In the genomic region with DNA sequence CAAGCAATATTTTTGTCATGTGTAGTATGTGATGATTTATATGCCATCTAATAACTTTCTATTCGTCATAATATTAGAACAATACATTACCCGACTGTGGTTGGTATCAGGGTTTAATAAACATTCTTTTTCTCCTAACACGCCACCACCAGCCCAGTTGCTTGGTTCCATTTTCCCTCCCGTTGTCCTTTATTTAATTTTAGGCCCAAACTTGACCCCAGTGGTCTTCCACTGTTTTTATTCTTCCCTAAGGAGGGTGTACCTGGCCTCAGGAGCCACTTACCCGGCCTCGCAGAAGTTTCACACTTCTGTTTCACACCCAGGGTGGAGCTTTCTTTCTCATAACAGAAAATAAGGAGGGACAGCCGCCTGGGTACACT, we compare ENCODE assay signal across 11 cellular contexts. TPM values are rescaled to one million over a fixed set of nuclear protein-coding genes. Genes with fewer than 3 reads are reported as not detected.
A peak's percentile ranks its signal among the peaks of the same experiment; 100 is the strongest.
DNase-seq lines count a peak whose midpoint lies in the region; ATAC-seq and TF ChIP-seq lines count a peak whose summit lies in the region.
"Had no signal": no experiment of that assay in that cellular context is flagged by ENCODE, and none has a peak within 500 bp of the region (broad histone marks: within the 10 kb centered on the region; RNA-seq: fewer than 3 reads in every experiment).

No MANE protein-coding gene starts in this region.

- no peaks in the 10 kb centered on the region for H3K27me3 Mint-ChIP-seq in effector memory CD8-positive, alpha-beta T cell

- H3K4me3 ChIP-seq in A673 (ENCODE audit: low read depth, low read length, poor library complexity, severe bottlenecking) (peak overlapping the region; percentile 14), Karpas-422 (ENCODE audit: low read length) (no peak overlapping the region), muscle layer of colon (ENCODE audit: low read depth in 1 of 2, low read length in 2 of 2) (no peak overlapping the region)

- CTCF ChIA-PET in A673 (lab: Charles Lee): no interaction called here

- no peak overlapping the region for H3K9ac ChIP-seq in Karpas-422 (ENCODE audit: low read length)
- peak overlapping the region; percentile 46 for H3K9ac ChIP-seq in muscle layer of colon (ENCODE audit: low read length)

- no peaks in the 10 kb centered on the region for H3K79me2 ChIP-seq in Karpas-422 (ENCODE audit: low read length)

- H3K27me3 ChIP-seq in A673 (replicated peaks; ENCODE audit: insufficient read depth, low read depth, low read length, poor library complexity) (no peaks in the 10 kb centered on the region), Karpas-422 (ENCODE audit: low read length) (no peaks in the 10 kb centered on the region), muscle layer of colon (ENCODE audit: control insufficient read depth in 1 of 2, insufficient read depth in 2 of 2, low read length in 2 of 2) (no peaks in the 10 kb centered on the region)

- H3K9me2 ChIP-seq in Karpas-422 (replicated peaks; ENCODE audit: insufficient read depth, low read length): no peaks in the 10 kb centered on the region

- TF ChIP-seq CTCF in A673 (conservative IDR thresholded peaks at IDR 0.05; ENCODE audit: low read depth, low read length): no peak

- H3K4me1 ChIP-seq in A673 (ENCODE audit: insufficient read depth, low read length, poor library complexity, severe bottlenecking) (peaks cover 33% of the 10 kb centered on the region), Karpas-422 (ENCODE audit: low read length) (no peaks in the 10 kb centered on the region), muscle layer of colon (ENCODE audit: insufficient read depth, low read length) (peaks cover 61% of the 10 kb centered on the region)

- no peak for ATAC-seq in effector memory CD8-positive, alpha-beta T cell (replicated peaks)
- no peak for ATAC-seq in HG03354 (IDR thresholded peaks at IDR 0.05; ENCODE audit: poor library complexity, severe bottlenecking, unreplicated experiment)

- peaks cover 4% of the 10 kb centered on the region for H3K36me3 Mint-ChIP-seq in effector memory CD8-positive, alpha-beta T cell (ENCODE audit: insufficient read depth)
- H3K36me3 Mint-ChIP-seq: CD14-positive monocyte had no signal

- H2AFZ ChIP-seq in Karpas-422 (ENCODE audit: low read length): 0 out of 2 replicates have a peak overlapping the region, but pooled peaks have one; percentile 18

- no peaks in the 10 kb centered on the region for H3K9me3 Mint-ChIP-seq in effector memory CD8-positive, alpha-beta T cell

- peak overlapping the region; percentile 47 to 68 for H3K4me3 Mint-ChIP-seq in effector memory CD8-positive, alpha-beta T cell
- H3K4me3 Mint-ChIP-seq: CD14-positive monocyte had no signal

- H3K4me2 ChIP-seq in Karpas-422 (ENCODE audit: low read depth, low read length, poor library complexity, severe bottlenecking): no peak overlapping the region

- H4K20me1 ChIP-seq in Karpas-422 (ENCODE audit: insufficient read depth, low read depth, low read length): no peaks in the 10 kb centered on the region

- no peaks in the 10 kb centered on the region for H3K36me3 ChIP-seq in A673 (ENCODE audit: insufficient read depth, low read length, poor library complexity, severe bottlenecking)
- no peaks in the 10 kb centered on the region for H3K36me3 ChIP-seq in Karpas-422 (ENCODE audit: insufficient read depth, low read length)
- H3K36me3 ChIP-seq in muscle layer of colon (ENCODE audit: insufficient read depth, low read length): no peaks in the 10 kb centered on the region

- H3K9me3 ChIP-seq in A673 (ENCODE audit: low read depth, low read length, poor library complexity, severe bottlenecking): no peaks in the 10 kb centered on the region
- no peaks in the 10 kb centered on the region for H3K9me3 ChIP-seq in Karpas-422 (ENCODE audit: low read length)
- no peaks in the 10 kb centered on the region for H3K9me3 ChIP-seq in muscle layer of colon (ENCODE audit: low read length)

- intact Hi-C loops in A673 (cut with micrococcal nuclease; ENCODE audit: unreplicated experiment): no loop called here

- DNase-seq in A673 (ENCODE audit: low spot score) (no peak), Karpas-422 (no peak), DMS153 treated with DMSO at 0.1 percent for 48 hours (lab: John Stamatoyannopoulos, UW; ENCODE audit: unreplicated experiment) (no peak), LoVo (ENCODE audit: low spot score) (no peak)
- no peak for DNase-seq in effector memory CD8-positive, alpha-beta T cell
- DNase-seq in stimulated activated CD4-positive, alpha-beta T cell treated with anti-CD3 and anti-CD28 coated beads, Interleukin-4, amount 100 ng/mL, for 4 hours: no peak
- DNase-seq: activated naive CD4-positive, alpha-beta T cell; NCI-H2107 had no signal

- H3K4me1 Mint-ChIP-seq in effector memory CD8-positive, alpha-beta T cell (ENCODE audit: low read depth in 2 of 2): peaks cover 33 to 35% of the 10 kb centered on the region in 2 donors

- H3K27ac Mint-ChIP-seq in effector memory CD8-positive, alpha-beta T cell: peak overlapping the region; percentile 94 to 98

- POLR2A ChIA-PET in A673 (lab: Charles Lee; ENCODE audit: low non-redundant PET): no interaction called here

- H3K27ac ChIP-seq in A673 (ENCODE audit: low read depth, low read length, poor library complexity, severe bottlenecking) (peak overlapping the region; percentile 72), Karpas-422 (ENCODE audit: low read length) (no peak overlapping the region), muscle layer of colon (ENCODE audit: low read depth, low read length) (peak overlapping the region; percentile 89)

- no TSS peak for BruUV-seq in A673 (replicated peaks; lab: Mats Ljungman, UMichigan)

RNA-seq across cellular contexts. Expression of a gene that starts 33.1 kb away (rescaled TPM):
- total RNA-seq in A673 (2021): 8.9 and 10.6 TPM in 2 replicates
- total RNA-seq in Karpas-422 (2014; rRNA removed; shearing (Covaris generic); ENCODE audit: low replicate concordance): 1.9 and 4.0 TPM in 2 replicates
